8 cellular contexts compared by ENCODE assay signal in the genomic region with DNA sequence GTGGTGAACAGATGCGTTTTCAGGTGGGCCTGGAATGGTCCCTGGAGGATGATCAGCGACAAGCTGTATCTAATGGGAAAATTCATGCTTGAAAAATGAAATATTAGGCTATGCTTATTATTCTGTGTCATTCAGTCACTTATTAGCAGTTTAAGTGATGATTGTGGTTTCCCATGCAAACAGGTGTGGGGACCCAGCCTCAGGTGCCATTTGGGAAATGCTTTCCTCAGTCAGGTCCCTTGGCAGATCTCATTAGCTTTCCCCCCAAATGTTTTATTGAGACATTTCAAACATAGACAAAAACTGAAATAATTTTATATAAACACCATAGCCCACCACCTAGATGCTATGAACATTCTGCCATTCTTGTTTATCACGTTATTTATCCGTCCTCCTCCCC. TPM values are rescaled to one million over a fixed set of nuclear protein-coding genes. Genes with fewer than 3 reads are reported as not detected.
DNase-seq lines count a peak whose midpoint lies in the region; ATAC-seq and TF ChIP-seq lines count a peak whose summit lies in the region.

No MANE protein-coding gene starts in this region.

- ATAC-seq in GM18909 (IDR thresholded peaks at IDR 0.05; ENCODE audit: poor library complexity, unreplicated experiment), result no peak

- H3K27ac Mint-ChIP-seq in CD14-positive monocyte (peak overlapping the region in 4 of 7 donors; percentile 75 to 93 (median 84)), nephron (peak overlapping the region in 1 of 3 experiments; percentile 36)

- peaks cover 0 to 1% (median 1%) of the 10 kb centered on the region in 3 donors for H3K27me3 Mint-ChIP-seq in CD14-positive monocyte (ENCODE audit: low read depth in 3 of 3)
- H3K27me3 Mint-ChIP-seq in nephron (ENCODE audit: low read depth), result peaks cover 4% of the 10 kb centered on the region

- TF ChIP-seq CTCF in CD14-positive monocyte (IDR thresholded peaks at IDR 0.05), result no peak
- TF ChIP-seq CTCF in colonic mucosa (IDR thresholded peaks at IDR 0.05), result no peak
- TF ChIP-seq CTCF in nephron (IDR thresholded peaks at IDR 0.05; ENCODE audit: unreplicated experiment in 3 of 3), result no peak

- H3K4me3 Mint-ChIP-seq in CD14-positive monocyte, result peak overlapping the region; percentile 85 to 97
- H3K4me3 Mint-ChIP-seq in nephron, result peak overlapping the region; percentile 86 to 97 (median 88)

- no peak overlapping the region for H3K9ac ChIP-seq in colonic mucosa (ENCODE audit: low read depth in 2 of 2, low read length in 2 of 2)

- H3K4me1 Mint-ChIP-seq in CD14-positive monocyte, result peaks cover 55% of the 10 kb centered on the region
- peaks cover 7% of the 10 kb centered on the region for H3K4me1 Mint-ChIP-seq in nephron

- H3K4me1 ChIP-seq in colonic mucosa, result no peaks in the 10 kb centered on the region

- DNase-seq in CD14-positive monocyte (ENCODE audit: low spot score) (no peak), colonic mucosa (no peak), ACHN (no peak), pons (ENCODE audit: low spot score) (no peak)
- DNase-seq in stimulated activated CD4-positive, alpha-beta T cell treated with anti-CD3 and anti-CD28 coated beads, Interleukin-4, amount 100 ng/mL, for 1 hour, result no peak

- H3K27me3 ChIP-seq in colonic mucosa, result no peaks in the 10 kb centered on the region

- intact Hi-C loops in CD14-positive monocyte (cut with micrococcal nuclease), result loop anchor here in 1 of 2 donors (5.0 kb wide), 3 partner anchors 46 to 89 kb away; a partner anchor contains a TSS
- intact Hi-C loops in colonic mucosa (cut with DNase I), result no loop called here

- peaks cover 12 to 16% of the 10 kb centered on the region in 2 donors for H3K36me3 Mint-ChIP-seq in CD14-positive monocyte
- H3K36me3 Mint-ChIP-seq in nephron (ENCODE audit: low read depth), result no peaks in the 10 kb centered on the region

- H3K9me3 ChIP-seq in KOPT-K1 (ENCODE audit: insufficient read depth, low read length, poor library complexity, severe bottlenecking), result no peaks in the 10 kb centered on the region
- H3K9me3 ChIP-seq in colonic mucosa, result no peaks in the 10 kb centered on the region

- H3K9me3 Mint-ChIP-seq in CD14-positive monocyte, result no peaks in the 10 kb centered on the region
- H3K9me3 Mint-ChIP-seq in nephron, result no peaks in the 10 kb centered on the region

- in situ Hi-C loops in ACHN (cut with HindIII; ENCODE audit: low pct_ligation_motif_present, low pct_unique_long_range_greater_than_20kb, low sequenced_read_pairs), result no loop called here

- H3K36me3 ChIP-seq in KOPT-K1 (ENCODE audit: insufficient read depth, low read length) (peaks cover 5% of the 10 kb centered on the region; the same call in 1 of the 2 replicates), colonic mucosa (no peaks in the 10 kb centered on the region)

- H3K27ac ChIP-seq in KOPT-K1 (ENCODE audit: low read depth, low read length, poor library complexity, severe bottlenecking) (peak overlapping the region; percentile 81), colonic mucosa (no peak overlapping the region)

- H3K4me3 ChIP-seq in colonic mucosa, result peak overlapping the region; percentile 64

RNA-seq across cellular contexts. Expression of a gene that starts 0.4 kb away (rescaled TPM):
- 100 to 1,000 TPM; 219 to 250 TPM for polyA plus RNA-seq in CD14-positive monocyte
- 1 to 10 TPM; 3.1 to 4.9 TPM for total RNA-seq in colonic mucosa
